Comparison of ENCODE assay signal across 1 cellular context in the genomic region with DNA sequence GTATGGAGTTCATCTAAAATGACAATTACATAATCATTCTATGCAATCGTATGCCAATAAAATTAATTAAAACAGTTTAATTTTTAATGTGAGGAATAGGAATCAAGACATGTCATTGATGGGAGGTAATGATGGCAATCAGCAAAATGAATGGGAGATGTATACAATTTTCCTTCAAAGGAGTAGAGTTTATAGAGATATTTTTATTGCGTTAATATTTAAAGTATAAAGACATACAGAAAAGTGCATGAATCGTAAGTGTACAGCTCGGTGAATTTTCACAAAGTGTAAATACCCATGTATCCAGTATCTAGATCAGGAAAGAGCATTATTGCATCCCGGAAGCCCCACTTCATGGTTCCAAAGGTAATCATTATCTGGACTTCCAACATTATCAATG.
TF ChIP-seq lines count a peak whose summit lies in the region.

No MANE protein-coding gene starts in this region.

TF ChIP-seq in A549, 52 proteins besides CTCF, POLR2A, EP300 and RAD21 (continued from another document):
- no peak for TF ChIP-seq HMGXB4 (CRISPR knock-in tag; IDR thresholded peaks at IDR 0.05; ENCODE audit: borderline replicate concordance)
- TF ChIP-seq, protein P1, sequence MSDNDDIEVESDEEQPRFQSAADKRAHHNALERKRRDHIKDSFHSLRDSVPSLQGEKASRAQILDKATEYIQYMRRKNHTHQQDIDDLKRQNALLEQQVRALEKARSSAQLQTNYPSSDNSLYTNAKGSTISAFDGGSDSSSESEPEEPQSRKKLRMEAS (IDR thresholded peaks at IDR 0.05) = no peak
- TF ChIP-seq, protein P2, sequence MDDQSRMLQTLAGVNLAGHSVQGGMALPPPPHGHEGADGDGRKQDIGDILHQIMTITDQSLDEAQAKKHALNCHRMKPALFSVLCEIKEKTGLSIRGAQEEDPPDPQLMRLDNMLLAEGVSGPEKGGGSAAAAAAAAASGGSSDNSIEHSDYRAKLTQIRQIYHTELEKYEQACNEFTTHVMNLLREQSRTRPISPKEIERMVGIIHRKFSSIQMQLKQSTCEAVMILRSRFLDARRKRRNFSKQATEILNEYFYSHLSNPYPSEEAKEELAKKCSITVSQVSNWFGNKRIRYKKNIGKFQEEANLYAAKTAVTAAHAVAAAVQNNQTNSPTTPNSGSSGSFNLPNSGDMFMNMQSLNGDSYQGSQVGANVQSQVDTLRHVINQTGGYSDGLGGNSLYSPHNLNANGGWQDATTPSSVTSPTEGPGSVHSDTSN (IDR thresholded peaks at IDR 0.05) = no peak
- no peak for TF ChIP-seq NPAS2 (CRISPR knock-in tag; IDR thresholded peaks at IDR 0.05; ENCODE audit: borderline replicate concordance)
- no peak for TF ChIP-seq GATA3 (IDR thresholded peaks at IDR 0.05; ENCODE audit: borderline replicate concordance)
- TF ChIP-seq RCOR1 (IDR thresholded peaks at IDR 0.05; ENCODE audit: low read depth, low read length) = no peak
- TF ChIP-seq CEBPB (IDR thresholded peaks at IDR 0.05) = no peak
- TF ChIP-seq SREBF2 (IDR thresholded peaks at IDR 0.05) = no peak
- no peak for TF ChIP-seq E2F6 (IDR thresholded peaks at IDR 0.05; ENCODE audit: borderline replicate concordance, low read depth)
- no peak for TF ChIP-seq EHF (CRISPR knock-in tag; IDR thresholded peaks at IDR 0.05)
- TF ChIP-seq CBX8 (IDR thresholded peaks at IDR 0.05) = no peak
- no peak for TF ChIP-seq FOXS1 (CRISPR knock-in tag; IDR thresholded peaks at IDR 0.05)
- TF ChIP-seq CBX2 (IDR thresholded peaks at IDR 0.05; ENCODE audit: borderline replicate concordance, low read depth) = no peak
